Comparison of ENCODE assay signal across 1 cellular context in the genomic region with DNA sequence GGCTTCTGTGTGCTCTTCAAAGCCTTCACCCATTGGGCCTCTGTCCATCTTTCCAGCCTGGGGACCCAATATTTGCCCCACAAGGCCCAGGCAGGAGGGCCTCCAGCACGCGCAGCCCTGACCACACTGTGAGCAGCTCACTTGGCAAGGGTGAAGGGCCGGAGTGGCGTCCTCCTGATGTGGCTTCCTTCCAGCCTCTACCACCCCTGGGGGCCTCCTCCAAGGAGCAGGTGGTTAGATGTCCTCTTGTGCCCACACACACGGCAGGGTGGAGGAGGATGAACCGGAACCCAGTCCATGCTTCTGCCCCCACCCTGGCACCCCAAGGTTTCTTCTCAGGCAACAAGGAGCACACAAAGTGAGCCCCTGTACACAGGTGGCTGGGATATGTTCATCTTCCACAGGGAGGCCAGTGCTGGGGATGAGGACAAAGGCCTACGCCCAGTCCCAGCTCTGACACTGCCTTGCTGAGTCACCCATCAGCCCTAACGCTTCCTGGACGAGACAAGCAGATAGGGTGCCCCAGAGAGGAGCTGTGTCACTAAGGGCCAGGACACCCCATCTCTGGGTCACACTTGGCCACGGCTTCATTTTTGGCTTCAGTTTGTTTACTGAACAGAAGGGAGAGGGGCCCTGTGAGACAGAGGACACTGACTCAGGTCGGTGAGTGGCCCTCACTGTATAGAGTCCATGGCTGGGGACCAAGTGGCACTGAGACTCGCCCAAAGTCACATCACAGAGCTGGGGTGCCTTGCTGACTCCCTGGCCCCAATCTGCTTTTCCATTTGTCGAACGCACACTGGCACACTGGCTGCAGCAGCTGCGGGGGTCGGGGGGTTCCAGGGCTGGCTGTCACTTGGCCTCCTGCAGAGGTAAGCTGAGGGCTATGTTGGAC.
TF ChIP-seq lines count a peak whose summit lies in the region.

No MANE protein-coding gene starts in this region.

TF ChIP-seq in K562, 482 proteins besides CTCF, POLR2A, EP300 and RAD21 (continues in another document):
- peak; percentile 12; the same call in 1 of the 2 replicates for TF ChIP-seq TEAD4 (IDR thresholded peaks at IDR 0.05; ENCODE audit: low read length)
- TF ChIP-seq TEAD4 (CRISPR knock-in tag; IDR thresholded peaks at IDR 0.05; ENCODE audit: borderline replicate concordance), result no peak
- TF ChIP-seq ILK (tag; IDR thresholded peaks at IDR 0.05; ENCODE audit: borderline replicate concordance, low read depth), result no peak
- TF ChIP-seq ZBTB17 (CRISPR knock-in tag; IDR thresholded peaks at IDR 0.05), result no peak
- no peak for TF ChIP-seq MXI1 (IDR thresholded peaks at IDR 0.05; ENCODE audit: low read depth, low read length)
- TF ChIP-seq NFIX (CRISPR knock-in tag; IDR thresholded peaks at IDR 0.05; ENCODE audit: low read depth), result no peak
- TF ChIP-seq MYC (IDR thresholded peaks at IDR 0.05; ENCODE audit: low read depth, low read length), result no peak
- TF ChIP-seq MYC (CRISPR knock-in tag; IDR thresholded peaks at IDR 0.05; ENCODE audit: borderline replicate concordance, low read depth), result no peak
- no peak for TF ChIP-seq KAT8 (IDR thresholded peaks at IDR 0.05; ENCODE audit: low read depth)
- TF ChIP-seq GATAD2B (IDR thresholded peaks at IDR 0.05; ENCODE audit: borderline replicate concordance), result no peak
- TF ChIP-seq, protein P1, sequence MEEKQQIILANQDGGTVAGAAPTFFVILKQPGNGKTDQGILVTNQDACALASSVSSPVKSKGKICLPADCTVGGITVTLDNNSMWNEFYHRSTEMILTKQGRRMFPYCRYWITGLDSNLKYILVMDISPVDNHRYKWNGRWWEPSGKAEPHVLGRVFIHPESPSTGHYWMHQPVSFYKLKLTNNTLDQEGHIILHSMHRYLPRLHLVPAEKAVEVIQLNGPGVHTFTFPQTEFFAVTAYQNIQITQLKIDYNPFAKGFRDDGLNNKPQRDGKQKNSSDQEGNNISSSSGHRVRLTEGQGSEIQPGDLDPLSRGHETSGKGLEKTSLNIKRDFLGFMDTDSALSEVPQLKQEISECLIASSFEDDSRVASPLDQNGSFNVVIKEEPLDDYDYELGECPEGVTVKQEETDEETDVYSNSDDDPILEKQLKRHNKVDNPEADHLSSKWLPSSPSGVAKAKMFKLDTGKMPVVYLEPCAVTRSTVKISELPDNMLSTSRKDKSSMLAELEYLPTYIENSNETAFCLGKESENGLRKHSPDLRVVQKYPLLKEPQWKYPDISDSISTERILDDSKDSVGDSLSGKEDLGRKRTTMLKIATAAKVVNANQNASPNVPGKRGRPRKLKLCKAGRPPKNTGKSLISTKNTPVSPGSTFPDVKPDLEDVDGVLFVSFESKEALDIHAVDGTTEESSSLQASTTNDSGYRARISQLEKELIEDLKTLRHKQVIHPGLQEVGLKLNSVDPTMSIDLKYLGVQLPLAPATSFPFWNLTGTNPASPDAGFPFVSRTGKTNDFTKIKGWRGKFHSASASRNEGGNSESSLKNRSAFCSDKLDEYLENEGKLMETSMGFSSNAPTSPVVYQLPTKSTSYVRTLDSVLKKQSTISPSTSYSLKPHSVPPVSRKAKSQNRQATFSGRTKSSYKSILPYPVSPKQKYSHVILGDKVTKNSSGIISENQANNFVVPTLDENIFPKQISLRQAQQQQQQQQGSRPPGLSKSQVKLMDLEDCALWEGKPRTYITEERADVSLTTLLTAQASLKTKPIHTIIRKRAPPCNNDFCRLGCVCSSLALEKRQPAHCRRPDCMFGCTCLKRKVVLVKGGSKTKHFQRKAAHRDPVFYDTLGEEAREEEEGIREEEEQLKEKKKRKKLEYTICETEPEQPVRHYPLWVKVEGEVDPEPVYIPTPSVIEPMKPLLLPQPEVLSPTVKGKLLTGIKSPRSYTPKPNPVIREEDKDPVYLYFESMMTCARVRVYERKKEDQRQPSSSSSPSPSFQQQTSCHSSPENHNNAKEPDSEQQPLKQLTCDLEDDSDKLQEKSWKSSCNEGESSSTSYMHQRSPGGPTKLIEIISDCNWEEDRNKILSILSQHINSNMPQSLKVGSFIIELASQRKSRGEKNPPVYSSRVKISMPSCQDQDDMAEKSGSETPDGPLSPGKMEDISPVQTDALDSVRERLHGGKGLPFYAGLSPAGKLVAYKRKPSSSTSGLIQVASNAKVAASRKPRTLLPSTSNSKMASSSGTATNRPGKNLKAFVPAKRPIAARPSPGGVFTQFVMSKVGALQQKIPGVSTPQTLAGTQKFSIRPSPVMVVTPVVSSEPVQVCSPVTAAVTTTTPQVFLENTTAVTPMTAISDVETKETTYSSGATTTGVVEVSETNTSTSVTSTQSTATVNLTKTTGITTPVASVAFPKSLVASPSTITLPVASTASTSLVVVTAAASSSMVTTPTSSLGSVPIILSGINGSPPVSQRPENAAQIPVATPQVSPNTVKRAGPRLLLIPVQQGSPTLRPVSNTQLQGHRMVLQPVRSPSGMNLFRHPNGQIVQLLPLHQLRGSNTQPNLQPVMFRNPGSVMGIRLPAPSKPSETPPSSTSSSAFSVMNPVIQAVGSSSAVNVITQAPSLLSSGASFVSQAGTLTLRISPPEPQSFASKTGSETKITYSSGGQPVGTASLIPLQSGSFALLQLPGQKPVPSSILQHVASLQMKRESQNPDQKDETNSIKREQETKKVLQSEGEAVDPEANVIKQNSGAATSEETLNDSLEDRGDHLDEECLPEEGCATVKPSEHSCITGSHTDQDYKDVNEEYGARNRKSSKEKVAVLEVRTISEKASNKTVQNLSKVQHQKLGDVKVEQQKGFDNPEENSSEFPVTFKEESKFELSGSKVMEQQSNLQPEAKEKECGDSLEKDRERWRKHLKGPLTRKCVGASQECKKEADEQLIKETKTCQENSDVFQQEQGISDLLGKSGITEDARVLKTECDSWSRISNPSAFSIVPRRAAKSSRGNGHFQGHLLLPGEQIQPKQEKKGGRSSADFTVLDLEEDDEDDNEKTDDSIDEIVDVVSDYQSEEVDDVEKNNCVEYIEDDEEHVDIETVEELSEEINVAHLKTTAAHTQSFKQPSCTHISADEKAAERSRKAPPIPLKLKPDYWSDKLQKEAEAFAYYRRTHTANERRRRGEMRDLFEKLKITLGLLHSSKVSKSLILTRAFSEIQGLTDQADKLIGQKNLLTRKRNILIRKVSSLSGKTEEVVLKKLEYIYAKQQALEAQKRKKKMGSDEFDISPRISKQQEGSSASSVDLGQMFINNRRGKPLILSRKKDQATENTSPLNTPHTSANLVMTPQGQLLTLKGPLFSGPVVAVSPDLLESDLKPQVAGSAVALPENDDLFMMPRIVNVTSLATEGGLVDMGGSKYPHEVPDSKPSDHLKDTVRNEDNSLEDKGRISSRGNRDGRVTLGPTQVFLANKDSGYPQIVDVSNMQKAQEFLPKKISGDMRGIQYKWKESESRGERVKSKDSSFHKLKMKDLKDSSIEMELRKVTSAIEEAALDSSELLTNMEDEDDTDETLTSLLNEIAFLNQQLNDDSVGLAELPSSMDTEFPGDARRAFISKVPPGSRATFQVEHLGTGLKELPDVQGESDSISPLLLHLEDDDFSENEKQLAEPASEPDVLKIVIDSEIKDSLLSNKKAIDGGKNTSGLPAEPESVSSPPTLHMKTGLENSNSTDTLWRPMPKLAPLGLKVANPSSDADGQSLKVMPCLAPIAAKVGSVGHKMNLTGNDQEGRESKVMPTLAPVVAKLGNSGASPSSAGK (IDR thresholded peaks at IDR 0.05), result peak; percentile 39
- no peak for TF ChIP-seq ZNF263 (CRISPR knock-in tag; IDR thresholded peaks at IDR 0.05; ENCODE audit: borderline replicate concordance)
- peak; percentile 16 to 62; a peak in 2 of 4 replicates for TF ChIP-seq SIN3A (IDR thresholded peaks at IDR 0.05; ENCODE audit: borderline replicate concordance in 2 of 2, control insufficient read depth in 1 of 2, low read depth in 2 of 2, low read length in 2 of 2)
- TF ChIP-seq LCOR (CRISPR knock-in tag; IDR thresholded peaks at IDR 0.05), result peak; percentile 65
- TF ChIP-seq DMBX1 (CRISPR knock-in tag; IDR thresholded peaks at IDR 0.05; ENCODE audit: borderline replicate concordance), result no peak
- no peak for TF ChIP-seq RBM39 (optimal IDR thresholded peaks at IDR 0.05; ENCODE audit: low read depth, low read length)
- TF ChIP-seq ZNF444 (CRISPR knock-in tag; IDR thresholded peaks at IDR 0.05), result no peak
- TF ChIP-seq NR2C2 (CRISPR knock-in tag; IDR thresholded peaks at IDR 0.05), result no peak
- peak; percentile 66 for TF ChIP-seq NR2C2 (tag; IDR thresholded peaks at IDR 0.05)
- TF ChIP-seq NBN (IDR thresholded peaks at IDR 0.05; ENCODE audit: low read depth), result no peak
- TF ChIP-seq FOXJ3 (CRISPR knock-in tag; IDR thresholded peaks at IDR 0.05), result no peak
- TF ChIP-seq, protein P2, sequence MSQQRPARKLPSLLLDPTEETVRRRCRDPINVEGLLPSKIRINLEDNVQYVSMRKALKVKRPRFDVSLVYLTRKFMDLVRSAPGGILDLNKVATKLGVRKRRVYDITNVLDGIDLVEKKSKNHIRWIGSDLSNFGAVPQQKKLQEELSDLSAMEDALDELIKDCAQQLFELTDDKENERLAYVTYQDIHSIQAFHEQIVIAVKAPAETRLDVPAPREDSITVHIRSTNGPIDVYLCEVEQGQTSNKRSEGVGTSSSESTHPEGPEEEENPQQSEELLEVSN (IDR thresholded peaks at IDR 0.05; ENCODE audit: borderline replicate concordance in 1 of 2, extremely low read depth in 1 of 2, insufficient read depth in 1 of 2, insufficient read length in 1 of 2, low read depth in 1 of 2, low read length in 1 of 2, poor library complexity in 1 of 2, severe bottlenecking in 1 of 2), result no peak
- no peak for TF ChIP-seq ZNF175 (CRISPR knock-in tag; IDR thresholded peaks at IDR 0.05; ENCODE audit: low read depth)
- no peak for TF ChIP-seq BRD9 (IDR thresholded peaks at IDR 0.05; ENCODE audit: low read depth, partially characterized antibody)
- TF ChIP-seq, protein P3, sequence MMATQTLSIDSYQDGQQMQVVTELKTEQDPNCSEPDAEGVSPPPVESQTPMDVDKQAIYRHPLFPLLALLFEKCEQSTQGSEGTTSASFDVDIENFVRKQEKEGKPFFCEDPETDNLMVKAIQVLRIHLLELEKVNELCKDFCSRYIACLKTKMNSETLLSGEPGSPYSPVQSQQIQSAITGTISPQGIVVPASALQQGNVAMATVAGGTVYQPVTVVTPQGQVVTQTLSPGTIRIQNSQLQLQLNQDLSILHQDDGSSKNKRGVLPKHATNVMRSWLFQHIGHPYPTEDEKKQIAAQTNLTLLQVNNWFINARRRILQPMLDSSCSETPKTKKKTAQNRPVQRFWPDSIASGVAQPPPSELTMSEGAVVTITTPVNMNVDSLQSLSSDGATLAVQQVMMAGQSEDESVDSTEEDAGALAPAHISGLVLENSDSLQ (IDR thresholded peaks at IDR 0.05), result peak; percentile 56; the same call in 1 of the 2 replicates
- TF ChIP-seq, protein P4, sequence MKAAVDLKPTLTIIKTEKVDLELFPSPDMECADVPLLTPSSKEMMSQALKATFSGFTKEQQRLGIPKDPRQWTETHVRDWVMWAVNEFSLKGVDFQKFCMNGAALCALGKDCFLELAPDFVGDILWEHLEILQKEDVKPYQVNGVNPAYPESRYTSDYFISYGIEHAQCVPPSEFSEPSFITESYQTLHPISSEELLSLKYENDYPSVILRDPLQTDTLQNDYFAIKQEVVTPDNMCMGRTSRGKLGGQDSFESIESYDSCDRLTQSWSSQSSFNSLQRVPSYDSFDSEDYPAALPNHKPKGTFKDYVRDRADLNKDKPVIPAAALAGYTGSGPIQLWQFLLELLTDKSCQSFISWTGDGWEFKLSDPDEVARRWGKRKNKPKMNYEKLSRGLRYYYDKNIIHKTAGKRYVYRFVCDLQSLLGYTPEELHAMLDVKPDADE (conservative IDR thresholded peaks at IDR 0.05; ENCODE audit: control insufficient read depth, low read depth, low read length), result no peak
- TF ChIP-seq, protein P5, sequence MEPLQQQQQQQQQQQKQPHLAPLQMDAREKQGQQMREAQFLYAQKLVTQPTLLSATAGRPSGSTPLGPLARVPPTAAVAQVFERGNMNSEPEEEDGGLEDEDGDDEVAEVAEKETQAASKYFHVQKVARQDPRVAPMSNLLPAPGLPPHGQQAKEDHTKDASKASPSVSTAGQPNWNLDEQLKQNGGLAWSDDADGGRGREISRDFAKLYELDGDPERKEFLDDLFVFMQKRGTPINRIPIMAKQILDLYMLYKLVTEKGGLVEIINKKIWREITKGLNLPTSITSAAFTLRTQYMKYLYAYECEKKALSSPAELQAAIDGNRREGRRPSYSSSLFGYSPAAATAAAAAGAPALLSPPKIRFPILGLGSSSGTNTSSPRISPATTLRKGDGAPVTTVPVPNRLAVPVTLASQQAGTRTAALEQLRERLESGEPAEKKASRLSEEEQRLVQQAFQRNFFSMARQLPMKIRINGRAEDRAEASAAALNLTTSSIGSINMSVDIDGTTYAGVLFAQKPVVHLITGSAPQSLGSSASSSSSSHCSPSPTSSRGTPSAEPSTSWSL (CRISPR knock-in tag; IDR thresholded peaks at IDR 0.05; ENCODE audit: borderline replicate concordance), result no peak
- no peak for TF ChIP-seq NEUROD1 (IDR thresholded peaks at IDR 0.05; ENCODE audit: borderline replicate concordance, low read depth, low read length, partially characterized antibody)
- no peak for TF ChIP-seq ZNF785 (CRISPR knock-in tag; IDR thresholded peaks at IDR 0.05)
- no peak for TF ChIP-seq NR1H2 (CRISPR knock-in tag; IDR thresholded peaks at IDR 0.05)
- TF ChIP-seq PHTF2 (CRISPR knock-in tag; IDR thresholded peaks at IDR 0.05), result no peak
- no peak for TF ChIP-seq SAFB (IDR thresholded peaks at IDR 0.05; ENCODE audit: borderline replicate concordance, low read depth, low read length)
- TF ChIP-seq CBFA2T2 (conservative IDR thresholded peaks at IDR 0.05), result no peak; the same call in 1 of the 2 replicates
- no peak for TF ChIP-seq ZSCAN32 (CRISPR knock-in tag; IDR thresholded peaks at IDR 0.05)
- TF ChIP-seq TBP (optimal IDR thresholded peaks at IDR 0.05; ENCODE audit: low read depth, low read length), result peak; percentile 68
- TF ChIP-seq, protein P6, sequence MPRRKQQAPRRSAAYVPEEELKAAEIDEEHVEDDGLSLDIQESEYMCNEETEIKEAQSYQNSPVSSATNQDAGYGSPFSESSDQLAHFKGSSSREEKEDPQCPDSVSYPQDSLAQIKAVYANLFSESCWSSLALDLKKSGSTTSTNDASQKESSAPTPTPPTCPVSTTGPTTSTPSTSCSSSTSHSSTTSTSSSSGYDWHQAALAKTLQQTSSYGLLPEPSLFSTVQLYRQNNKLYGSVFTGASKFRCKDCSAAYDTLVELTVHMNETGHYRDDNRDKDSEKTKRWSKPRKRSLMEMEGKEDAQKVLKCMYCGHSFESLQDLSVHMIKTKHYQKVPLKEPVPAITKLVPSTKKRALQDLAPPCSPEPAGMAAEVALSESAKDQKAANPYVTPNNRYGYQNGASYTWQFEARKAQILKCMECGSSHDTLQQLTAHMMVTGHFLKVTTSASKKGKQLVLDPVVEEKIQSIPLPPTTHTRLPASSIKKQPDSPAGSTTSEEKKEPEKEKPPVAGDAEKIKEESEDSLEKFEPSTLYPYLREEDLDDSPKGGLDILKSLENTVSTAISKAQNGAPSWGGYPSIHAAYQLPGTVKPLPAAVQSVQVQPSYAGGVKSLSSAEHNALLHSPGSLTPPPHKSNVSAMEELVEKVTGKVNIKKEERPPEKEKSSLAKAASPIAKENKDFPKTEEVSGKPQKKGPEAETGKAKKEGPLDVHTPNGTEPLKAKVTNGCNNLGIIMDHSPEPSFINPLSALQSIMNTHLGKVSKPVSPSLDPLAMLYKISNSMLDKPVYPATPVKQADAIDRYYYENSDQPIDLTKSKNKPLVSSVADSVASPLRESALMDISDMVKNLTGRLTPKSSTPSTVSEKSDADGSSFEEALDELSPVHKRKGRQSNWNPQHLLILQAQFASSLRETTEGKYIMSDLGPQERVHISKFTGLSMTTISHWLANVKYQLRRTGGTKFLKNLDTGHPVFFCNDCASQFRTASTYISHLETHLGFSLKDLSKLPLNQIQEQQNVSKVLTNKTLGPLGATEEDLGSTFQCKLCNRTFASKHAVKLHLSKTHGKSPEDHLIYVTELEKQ (CRISPR knock-in tag; IDR thresholded peaks at IDR 0.05), result no peak
- no peak for TF ChIP-seq TCFL5 (CRISPR knock-in tag; conservative IDR thresholded peaks at IDR 0.05)
- TF ChIP-seq FOXP1 (CRISPR knock-in tag; IDR thresholded peaks at IDR 0.05), result no peak
- no peak for TF ChIP-seq NR4A1 (CRISPR knock-in tag; IDR thresholded peaks at IDR 0.05)
- TF ChIP-seq NR4A1 (tag; IDR thresholded peaks at IDR 0.05), result peak; percentile 50; the same call in 1 of the 2 replicates
- TF ChIP-seq RBM15 (IDR thresholded peaks at IDR 0.05; ENCODE audit: insufficient read depth, low read length), result no peak
